ENCODE assay signal across 21 cellular contexts in the genomic region with DNA sequence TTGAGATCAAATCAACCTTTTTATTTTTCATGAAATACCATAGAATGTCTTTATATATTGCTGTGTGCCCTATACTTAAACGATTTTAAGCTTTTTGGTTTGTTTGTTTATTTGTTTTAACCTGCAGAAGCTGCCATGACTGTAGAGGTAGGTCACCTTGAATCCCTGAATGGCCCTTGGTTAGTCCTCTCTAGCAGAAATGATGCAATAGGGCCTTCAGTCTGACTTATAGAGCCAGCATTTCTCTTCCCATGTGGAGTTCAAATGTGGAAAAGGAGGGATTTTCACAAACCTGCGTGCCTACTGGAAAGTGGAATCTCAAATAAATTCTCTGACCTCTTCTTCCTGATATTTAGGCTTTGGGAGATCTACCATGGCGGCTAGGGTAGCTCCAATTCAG.
A peak's percentile ranks its signal among the peaks of the same experiment; 100 is the strongest.
DNase-seq lines count a peak whose midpoint lies in the region; FAIRE-seq and TF ChIP-seq lines count a peak whose summit lies in the region.
"Had no signal": no experiment of that assay in that cellular context is flagged by ENCODE, and none has a peak within 500 bp of the region (broad histone marks: within the 10 kb centered on the region; RNA-seq: fewer than 3 reads in every experiment).

No MANE protein-coding gene starts in this region.

- H3K4me3 ChIP-seq in BLaER1 treated with 17β-estradiol and CSF1 and Interleukin-3, amounts not matched to agents 10 nM and 100 nM, result no peak overlapping the region
- H3K4me3 ChIP-seq in H1 (ENCODE audit: extremely low read depth in 1 of 4, insufficient read depth in 2 of 4, low read depth in 3 of 4, low read length in 4 of 4) (no peak overlapping the region), sigmoid colon (no peak overlapping the region), neural progenitor cell (no peak overlapping the region)
- H3K4me3 ChIP-seq: mucosa of descending colon, tibial nerve had no signal

- peaks cover 7% of the 10 kb centered on the region for H3F3A ChIP-seq in neural progenitor cell (ENCODE audit: low read depth)

- TF ChIP-seq CTCF in H1 (IDR thresholded peaks at IDR 0.05; ENCODE audit: control extremely low read depth in 1 of 3, insufficient read depth in 1 of 3, low read depth in 1 of 3, low read length in 3 of 3) (no peak), sigmoid colon (IDR thresholded peaks at IDR 0.05) (no peak), neural progenitor cell (IDR thresholded peaks at IDR 0.05) (no peak)

- intact Hi-C loops in sigmoid colon (cut with DNase I), result no loop called here

- no peak for FAIRE-seq in H1 (lab: Jason Lieb, UNC)
- FAIRE-seq in GM12891 (lab: Jason Lieb, UNC), result no peak
- FAIRE-seq: RCC 7860 had no signal

- no peaks in the 10 kb centered on the region for H3K36me3 ChIP-seq in BLaER1 treated with 17β-estradiol and CSF1 and Interleukin-3, amounts not matched to agents 10 nM and 100 nM
- no peaks in the 10 kb centered on the region for H3K36me3 ChIP-seq in H1 (ENCODE audit: control insufficient read depth in 2 of 4, insufficient read depth in 4 of 4, low read length in 3 of 4)
- H3K36me3 ChIP-seq in sigmoid colon, result no peaks in the 10 kb centered on the region
- H3K36me3 ChIP-seq in neural progenitor cell, result peaks cover 12% of the 10 kb centered on the region
- H3K36me3 ChIP-seq: tibial nerve had no signal

- no peak for TF ChIP-seq EP300 in H1 (IDR thresholded peaks at IDR 0.05; ENCODE audit: borderline replicate concordance in 1 of 2, low read depth in 2 of 2, low read length in 2 of 2)
- no peak for TF ChIP-seq EP300 in sigmoid colon (IDR thresholded peaks at IDR 0.05)

- H2BK5ac ChIP-seq in H1 (ENCODE audit: low read depth, low read length), result no peak overlapping the region

- H2BK20ac ChIP-seq in H1 (ENCODE audit: low read length), result no peak overlapping the region

- H3K56ac ChIP-seq in H1 (replicated peaks; ENCODE audit: insufficient read length, low read depth, low read length), result no peak overlapping the region

- no peak overlapping the region for H2BK12ac ChIP-seq in H1 (ENCODE audit: low read depth, low read length)

- TF ChIP-seq POLR2A in H1 (IDR thresholded peaks at IDR 0.05; ENCODE audit: control extremely low read depth in 1 of 2, low read depth in 2 of 2, low read length in 2 of 2) (no peak), sigmoid colon (IDR thresholded peaks at IDR 0.05) (no peak), GM12891 (IDR thresholded peaks at IDR 0.05; ENCODE audit: low read depth, low read length) (no peak)

- H3K27me3 Mint-ChIP-seq in neural progenitor cell (ENCODE audit: insufficient read depth, low read depth), result no peaks in the 10 kb centered on the region
- H3K27me3 Mint-ChIP-seq: activated CD8-positive, alpha-beta memory T cell treated with anti-CD3 and anti-CD28 coated beads, Interleukin-2, amount 10 ng/mL, durations not matched to agents 7 days and 5 days; central memory CD8-positive, alpha-beta T cell had no signal

- peak overlapping the region in 9 of 11 experiments; percentile 57 to 79 (median 67); a peak in 17 of 22 replicates for H3K27ac ChIP-seq in BLaER1 treated with 17β-estradiol and CSF1 and Interleukin-3, amounts not matched to agents 10 nM and 100 nM
- H3K27ac ChIP-seq in H1 (ENCODE audit: low read depth, low read length) (no peak overlapping the region), sigmoid colon (peak overlapping the region in 3 of 4 donors; percentile 63 to 80 (median 76)), neural progenitor cell (no peak overlapping the region)
- H3K27ac ChIP-seq: foreskin keratinocyte had no signal

- no peaks in the 10 kb centered on the region for H3K27me3 ChIP-seq in BLaER1 treated with 17β-estradiol and CSF1 and Interleukin-3, amounts not matched to agents 10 nM and 100 nM
- H3K27me3 ChIP-seq in H1 (replicated peaks in 1 of 4; ENCODE audit: control insufficient read depth in 3 of 4, extremely low read depth in 1 of 4, insufficient read depth in 3 of 4, low read length in 3 of 4) (no peaks in the 10 kb centered on the region), sigmoid colon (no peaks in the 10 kb centered on the region), neural progenitor cell (no peaks in the 10 kb centered on the region)
- H3K27me3 ChIP-seq: foreskin keratinocyte, tibial nerve had no signal

- H2BK15ac ChIP-seq in H1 (ENCODE audit: low read length), result no peak overlapping the region

- peaks cover 20% of the 10 kb centered on the region for H3K4me1 Mint-ChIP-seq in neural progenitor cell
- H3K4me1 Mint-ChIP-seq: activated CD8-positive, alpha-beta memory T cell treated with anti-CD3 and anti-CD28 coated beads, Interleukin-2, amount 10 ng/mL, durations not matched to agents 7 days and 5 days; central memory CD8-positive, alpha-beta T cell; stimulated activated effector memory CD8-positive, alpha-beta T cell treated with anti-CD3 and anti-CD28 coated beads, Interleukin-12 subunit alpha, Interleukin-12 subunit beta, amount 100 ng/mL, for 72 hours had no signal

- no peaks in the 10 kb centered on the region for H3K79me2 ChIP-seq in H1 (ENCODE audit: control insufficient read depth in 1 of 2, insufficient read depth in 2 of 2, low read length in 2 of 2)
- H3K79me2 ChIP-seq in neural progenitor cell (ENCODE audit: low read depth), result no peaks in the 10 kb centered on the region

- H2AK5ac ChIP-seq in H1 (ENCODE audit: low read depth, low read length), result no peak overlapping the region

- H4K20me1 ChIP-seq in BLaER1 treated with 17β-estradiol and CSF1 and Interleukin-3, amounts not matched to agents 10 nM and 100 nM, result no peaks in the 10 kb centered on the region
- H4K20me1 ChIP-seq in H1 (replicated peaks in 1 of 2; ENCODE audit: control insufficient read depth in 1 of 2, insufficient read depth in 2 of 2, low read length in 2 of 2), result no peaks in the 10 kb centered on the region
- no peaks in the 10 kb centered on the region for H4K20me1 ChIP-seq in neural progenitor cell (ENCODE audit: low read depth)

- H2BK120ac ChIP-seq in H1 (replicated peaks; ENCODE audit: low read depth, low read length), result no peak overlapping the region

- no peak for TF ChIP-seq RAD21 in H1 (IDR thresholded peaks at IDR 0.05 in 1 of 2, conservative IDR thresholded peaks at IDR 0.05 in 1 of 2; ENCODE audit: low read depth in 2 of 2, low read length in 2 of 2)

- H3K23ac ChIP-seq in H1 (ENCODE audit: insufficient read length), result no peak overlapping the region

- peak overlapping the region in 6 of 11 experiments; percentile 2 to 54 (median 46); a peak in 7 of 22 replicates for H3K9ac ChIP-seq in BLaER1 treated with 17β-estradiol and CSF1 and Interleukin-3, amounts not matched to agents 10 nM and 100 nM
- H3K9ac ChIP-seq in H1 (replicated peaks in 1 of 4; ENCODE audit: extremely low read depth in 1 of 4, low read depth in 3 of 4, low read length in 3 of 4), result no peak overlapping the region
- no peak overlapping the region for H3K9ac ChIP-seq in neural progenitor cell

- peaks cover 30 to 40% (median 34%) of the 10 kb centered on the region in 10 experiments for H3K4me1 ChIP-seq in BLaER1 treated with 17β-estradiol and CSF1 and Interleukin-3, amounts not matched to agents 10 nM and 100 nM
- H3K4me1 ChIP-seq in H1 (replicated peaks in 1 of 4; ENCODE audit: control insufficient read depth in 3 of 4, insufficient read depth in 4 of 4, low read length in 3 of 4), result peaks cover 0 to 9% (median 1%) of the 10 kb centered on the region in 4 experiments; a peak in 2 of 7 replicates
- peaks cover 0 to 25% (median 18%) of the 10 kb centered on the region in 4 donors for H3K4me1 ChIP-seq in sigmoid colon
- no peaks in the 10 kb centered on the region for H3K4me1 ChIP-seq in neural progenitor cell
- H3K4me1 ChIP-seq: foreskin keratinocyte had no signal

- H4K91ac ChIP-seq in H1 (replicated peaks; ENCODE audit: insufficient read length, low read length), result no peak overlapping the region

- H3K4me3 Mint-ChIP-seq in neural progenitor cell, result no peak overlapping the region
- H3K4me3 Mint-ChIP-seq: activated CD8-positive, alpha-beta memory T cell treated with anti-CD3 and anti-CD28 coated beads, Interleukin-2, amount 10 ng/mL, durations not matched to agents 7 days and 5 days; central memory CD8-positive, alpha-beta T cell; stimulated activated effector memory CD8-positive, alpha-beta T cell treated with anti-CD3 and anti-CD28 coated beads, Interleukin-12 subunit alpha, Interleukin-12 subunit beta, amount 100 ng/mL, for 72 hours had no signal

- no peak overlapping the region for H3K18ac ChIP-seq in H1 (ENCODE audit: extremely low read depth, low read length)

- no peak overlapping the region for H4K8ac ChIP-seq in H1 (ENCODE audit: extremely low read depth, insufficient read depth, low read length)

- no peaks in the 10 kb centered on the region for H3K9me3 Mint-ChIP-seq in neural progenitor cell
- H3K9me3 Mint-ChIP-seq: central memory CD8-positive, alpha-beta T cell had no signal

- H3K4ac ChIP-seq in H1 (replicated peaks; ENCODE audit: insufficient read length, low read depth, low read length), result no peak overlapping the region

- DNase-seq in RPMI7951 (ENCODE audit: low read depth) (peak; percentile 30), H1 (ENCODE audit: low read depth in 1 of 2, low spot score in 2 of 2) (no peak), sigmoid colon (no peak), GM12891 (ENCODE audit: insufficient read length, low spot score) (no peak), middle frontal gyrus (ENCODE audit: extremely low spot score, low spot score) (no peak), neural progenitor cell (ENCODE audit: low spot score) (no peak), NCI-H1694 treated with DMSO at 0.1 percent for 48 hours (lab: John Stamatoyannopoulos, UW) (no peak)
- DNase-seq: activated CD4-positive, alpha-beta T cell treated with anti-CD3 and anti-CD28 coated beads for 4 hours; activated CD8-positive, alpha-beta memory T cell treated with anti-CD3 and anti-CD28 coated beads, Interleukin-2, amount 10 ng/mL, durations not matched to agents 7 days and 5 days; DND-41; mucosa of descending colon; NCI-H1048; NCI-H2029; retina; SW 1271 had no signal

- H3K14ac ChIP-seq in H1 (ENCODE audit: insufficient read length), result no peak overlapping the region

- peaks cover 34% of the 10 kb centered on the region for H3K36me3 Mint-ChIP-seq in neural progenitor cell
- H3K36me3 Mint-ChIP-seq: activated CD8-positive, alpha-beta memory T cell treated with anti-CD3 and anti-CD28 coated beads, Interleukin-2, amount 10 ng/mL, durations not matched to agents 7 days and 5 days; stimulated activated effector memory CD8-positive, alpha-beta T cell treated with anti-CD3 and anti-CD28 coated beads, Interleukin-12 subunit alpha, Interleukin-12 subunit beta, amount 100 ng/mL, for 72 hours had no signal

- 86% methylated on average over 3 of the region's 3 CpGs; no CpG with 5 or more reads in 1 of the 2 experiments for WGBS in H1 (ENCODE audit: extremely low coverage in 1 of 2, insufficient coverage in 1 of 2, insufficient read length in 1 of 2, insufficient replicate concordance in 2 of 2, low coverage in 1 of 2, low lambda C conversion rate in 2 of 2, missing lambda C conversion rate in 1 of 2), 2 experiments
- 79 to 87% methylated on average over 3 of the region's 3 CpGs for WGBS in sigmoid colon, 2 donors

- CTCF ChIA-PET in H1 (lab: Charles Lee; ENCODE audit: partially characterized antibody), result interaction anchor here (1.1 to 1.9 kb wide), 3 partner anchors 14 to 284 kb away, joined by 3 to 7 read pairs (median 5); no protein-coding TSS in a partner anchor

- peak overlapping the region; percentile 57 to 86 (median 70); a peak in 20 of 22 replicates for H3K4me2 ChIP-seq in BLaER1 treated with 17β-estradiol and CSF1 and Interleukin-3, amounts not matched to agents 10 nM and 100 nM
- H3K4me2 ChIP-seq in H1 (ENCODE audit: insufficient read depth in 1 of 2, low read depth in 2 of 2, low read length in 2 of 2) (no peak overlapping the region), neural progenitor cell (no peak overlapping the region)

- no peak overlapping the region for H2AFZ ChIP-seq in H1 (ENCODE audit: low read length)
- H2AFZ ChIP-seq in neural progenitor cell (replicated peaks), result no peak overlapping the region

- no peaks in the 10 kb centered on the region for H3K23me2 ChIP-seq in H1 (ENCODE audit: low read depth, low read length)

- no peaks in the 10 kb centered on the region for H3K79me1 ChIP-seq in H1 (ENCODE audit: low read depth, low read length)

- POLR2A ChIA-PET in H1 (lab: Charles Lee; ENCODE audit: partially characterized antibody), result no interaction called here

- no peak overlapping the region for H4K5ac ChIP-seq in H1 (ENCODE audit: insufficient read length, low read depth, low read length)

- no peak overlapping the region for H3K27ac Mint-ChIP-seq in neural progenitor cell
- H3K27ac Mint-ChIP-seq: activated CD8-positive, alpha-beta memory T cell treated with anti-CD3 and anti-CD28 coated beads, Interleukin-2, amount 10 ng/mL, durations not matched to agents 7 days and 5 days; stimulated activated effector memory CD8-positive, alpha-beta T cell treated with anti-CD3 and anti-CD28 coated beads, Interleukin-12 subunit alpha, Interleukin-12 subunit beta, amount 100 ng/mL, for 72 hours had no signal

- no peaks in the 10 kb centered on the region for H3K9me3 ChIP-seq in BLaER1 treated with 17β-estradiol and CSF1 and Interleukin-3, amounts not matched to agents 10 nM and 100 nM (replicated peaks in 1 of 11)
- H3K9me3 ChIP-seq in H1 (ENCODE audit: insufficient read depth in 2 of 2, low read depth in 1 of 2, low read length in 1 of 2) (no peaks in the 10 kb centered on the region), sigmoid colon (no peaks in the 10 kb centered on the region), neural progenitor cell (ENCODE audit: low read depth) (no peaks in the 10 kb centered on the region)
- H3K9me3 ChIP-seq: mucosa of descending colon, tibial nerve had no signal

Comparison
In these comparisons a context has a peak if more than half of its experiments do, and no peak if none do; other contexts are left out.
1. H3K27ac ChIP-seq: peak in BLaER1 treated with 17β-estradiol and CSF1 and Interleukin-3, amounts not matched to agents 10 nM and 100 nM (9 of 11) and sigmoid colon (3 of 4); none in H1 (single experiment) and neural progenitor cell (single experiment).
2. H3K4me2 ChIP-seq: peak in BLaER1 treated with 17β-estradiol and CSF1 and Interleukin-3, amounts not matched to agents 10 nM and 100 nM (11 of 11); none in H1 (0 of 2) and neural progenitor cell (single experiment).
3. H3K9ac ChIP-seq: peak in BLaER1 treated with 17β-estradiol and CSF1 and Interleukin-3, amounts not matched to agents 10 nM and 100 nM (6 of 11); none in H1 (0 of 4) and neural progenitor cell (single experiment).